24 cellular contexts compared by ENCODE assay signal in genomic region chr22:39361495-39361894, GRCh38. TPM values are rescaled to one million over a fixed set of nuclear protein-coding genes. Genes with fewer than 3 reads are reported as not detected.
A peak's percentile ranks its signal among the peaks of the same experiment; 100 is the strongest.
DNase-seq lines count a peak whose midpoint lies in the region; TF ChIP-seq lines count a peak whose summit lies in the region.
"Had no signal": no experiment of that assay in that cellular context is flagged by ENCODE, and none has a peak within 500 bp of the region (broad histone marks: within the 10 kb centered on the region; RNA-seq: fewer than 3 reads in every experiment).

No MANE protein-coding gene starts in this region.

- H3K4me2 ChIP-seq in PC-9 (peak overlapping the region; percentile 49), osteoblast (ENCODE audit: insufficient read depth, low read length) (no peak overlapping the region)
- H3K4me2 ChIP-seq: neural progenitor cell had no signal

- H3K9me3 ChIP-seq in PC-9 (ENCODE audit: insufficient read depth, low read depth) (no peaks in the 10 kb centered on the region), osteoblast (ENCODE audit: low read depth, low read length) (no peaks in the 10 kb centered on the region), A673 (ENCODE audit: low read depth, low read length, poor library complexity, severe bottlenecking) (no peaks in the 10 kb centered on the region)
- H3K9me3 ChIP-seq: esophagus muscularis mucosa, gastroesophageal sphincter, psoas muscle, suprapubic skin had no signal

- POLR2A ChIA-PET in PC-9 (lab: Charles Lee; ENCODE audit: unreplicated experiment) (no interaction called here), A673 (lab: Charles Lee; ENCODE audit: low non-redundant PET) (no interaction called here)

- peaks cover 15% of the 10 kb centered on the region; the same call in 1 of the 2 replicates for H3F3A ChIP-seq in PC-9 (ENCODE audit: insufficient read depth, low read depth)

- no peaks in the 10 kb centered on the region for H3K79me2 ChIP-seq in PC-9 (ENCODE audit: low read depth)
- H3K79me2 ChIP-seq in osteoblast (ENCODE audit: insufficient read depth, low read length) = no peaks in the 10 kb centered on the region

- intact Hi-C loops in PC-9 (cut with micrococcal nuclease; ENCODE audit: unreplicated experiment) (no loop called here), A673 (cut with micrococcal nuclease; ENCODE audit: unreplicated experiment) (no loop called here)

- no peaks in the 10 kb centered on the region for H3K27me3 ChIP-seq in PC-9 (ENCODE audit: insufficient read depth, low read depth)
- no peaks in the 10 kb centered on the region for H3K27me3 ChIP-seq in osteoblast (ENCODE audit: insufficient read depth, low read length)
- H3K27me3 ChIP-seq in A673 (replicated peaks; ENCODE audit: insufficient read depth, low read depth, low read length, poor library complexity) = no peaks in the 10 kb centered on the region
- H3K27me3 ChIP-seq: esophagus muscularis mucosa, gastroesophageal sphincter, neural progenitor cell, suprapubic skin had no signal

- H3K4me3 ChIP-seq in GM12864 (ENCODE audit: low read depth, low read length) (no peak overlapping the region), PC-9 (no peak overlapping the region), osteoblast (ENCODE audit: insufficient read depth, low read length) (no peak overlapping the region), A673 (ENCODE audit: low read depth, low read length, poor library complexity, severe bottlenecking) (no peak overlapping the region)
- H3K4me3 ChIP-seq: esophagus muscularis mucosa, gastroesophageal sphincter, neural progenitor cell, psoas muscle, skin epidermis, suprapubic skin had no signal

- H3K9me2 ChIP-seq in PC-9 (ENCODE audit: insufficient read depth) = no peaks in the 10 kb centered on the region

- no peak overlapping the region for H3K27ac ChIP-seq in PC-9
- no peak overlapping the region for H3K27ac ChIP-seq in osteoblast (ENCODE audit: low read depth, low read length)
- H3K27ac ChIP-seq in A673 (ENCODE audit: low read depth, low read length, poor library complexity, severe bottlenecking) = no peak overlapping the region
- H3K27ac ChIP-seq: esophagus muscularis mucosa, gastroesophageal sphincter, neural progenitor cell, psoas muscle had no signal

- H2AFZ ChIP-seq in PC-9 (no peak overlapping the region), osteoblast (ENCODE audit: low read length) (no peak overlapping the region)
- H2AFZ ChIP-seq: neural progenitor cell had no signal

- no peak for DNase-seq in GM12864 (ENCODE audit: low read depth)
- no peak for DNase-seq in PC-9
- peak; percentile 46 for DNase-seq in osteoblast (ENCODE audit: insufficient read length, low spot score, missing footprints)
- no peak for DNase-seq in GM19238 (ENCODE audit: insufficient read length, low spot score)
- DNase-seq in A673 (ENCODE audit: low spot score) = no peak
- DNase-seq: activated CD4-positive, alpha-beta memory T cell treated with anti-CD3 and anti-CD28 coated beads, Interleukin-2, amount 10 ng/mL, durations not matched to agents 7 days and 5 days; activated CD4-positive, CD25-positive, alpha-beta regulatory T cell; activated gamma-delta T cell treated with Interleukin-2 at 50 U/mL for 16 hours; AML-193; DMS79; effector CD8-positive, alpha-beta T cell; NCI-H1048; NCI-H187; NCI-H2227 treated with DMSO at 0.1 percent for 48 hours; NCI-H748 treated with DMSO at 0.1 percent for 48 hours; OCI-M1; psoas muscle; stimulated activated CD4-positive, alpha-beta T cell treated with anti-CD3 and anti-CD28 coated beads, Interleukin-2, amount 100 ng/mL, for 24 hours; T1000 had no signal

- TF ChIP-seq CTCF in GM12864 (IDR thresholded peaks at IDR 0.05; ENCODE audit: low read depth, low read length, missing control alignments) (peak; percentile 15), PC-9 (conservative IDR thresholded peaks at IDR 0.05) (no peak), osteoblast (IDR thresholded peaks at IDR 0.05; ENCODE audit: extremely low read depth, low read depth, low read length) (no peak), A673 (conservative IDR thresholded peaks at IDR 0.05; ENCODE audit: low read depth, low read length) (no peak)

- CTCF ChIA-PET in PC-9 (lab: Charles Lee) (no interaction called here), A673 (lab: Charles Lee) (no interaction called here)

- no peaks in the 10 kb centered on the region for H3K36me3 ChIP-seq in PC-9 (ENCODE audit: low read depth)
- H3K36me3 ChIP-seq in osteoblast (ENCODE audit: insufficient read depth, low read length) = no peaks in the 10 kb centered on the region
- no peaks in the 10 kb centered on the region for H3K36me3 ChIP-seq in A673 (ENCODE audit: insufficient read depth, low read length, poor library complexity, severe bottlenecking)
- H3K36me3 ChIP-seq: neural progenitor cell, suprapubic skin had no signal

- BruUV-seq in PC-9 (replicated peaks; lab: Mats Ljungman, UMichigan) (no TSS peak), A673 (replicated peaks; lab: Mats Ljungman, UMichigan) (no TSS peak)

- H4K20me1 ChIP-seq in PC-9 (ENCODE audit: insufficient read depth) (no peaks in the 10 kb centered on the region), osteoblast (ENCODE audit: insufficient read depth, low read length) (no peaks in the 10 kb centered on the region)

- H3K4me1 ChIP-seq in PC-9 (replicated peaks; ENCODE audit: insufficient read depth) (peaks cover 24% of the 10 kb centered on the region), osteoblast (ENCODE audit: insufficient read depth, low read length) (peaks cover 4% of the 10 kb centered on the region), A673 (ENCODE audit: insufficient read depth, low read length, poor library complexity, severe bottlenecking) (peaks cover 5% of the 10 kb centered on the region)

RNA-seq across cellular contexts. Expression of gene SYNGR1, which starts 11.7 kb away (rescaled TPM):
- total RNA-seq in PC-9 (2021) = 12.0 and 19.1 TPM in 2 replicates
- total RNA-seq in osteoblast = 2.1 and 3.6 TPM in 2 replicates
- total RNA-seq in A673 (2021) = 31.7 and 36.7 TPM in 2 replicates

RNA-seq across cellular contexts. Expression of gene TAB1, which starts 38.1 kb away (rescaled TPM):
- 39.9 and 42.8 TPM in 2 replicates for total RNA-seq in PC-9 (2021)
- total RNA-seq in osteoblast = 12.7 TPM in 2 replicates
- 27.0 and 38.2 TPM in 2 replicates for total RNA-seq in A673 (2021)

RNA-seq across cellular contexts. Expression of gene RPL3, which starts 42.1 kb away (rescaled TPM):
- total RNA-seq in PC-9 (2021) (1,699 and 2,252 TPM in 2 replicates), osteoblast (1,858 and 2,119 TPM in 2 replicates), A673 (2021) (1,117 and 1,141 TPM in 2 replicates)
